Comparison of ENCODE assay signal across 8 cellular contexts in genomic region chr12:44876554-44877275, GRCh38. TPM values are rescaled to one million over a fixed set of nuclear protein-coding genes. Genes with fewer than 3 reads are reported as not detected.
A peak's percentile ranks its signal among the peaks of the same experiment; 100 is the strongest.
DNase-seq lines count a peak whose midpoint lies in the region; ATAC-seq and TF ChIP-seq lines count a peak whose summit lies in the region.

No MANE protein-coding gene starts in this region.

- intact Hi-C loops in aorta (cut with DNase I) = no loop called here

- ATAC-seq in aorta (ENCODE audit: low FRiP score) = peak; percentile 76

- peak; percentile 32 for DNase-seq in COLO668 (lab: John Stamatoyannopoulos, UW; ENCODE audit: unreplicated experiment)
- DNase-seq in H4 (ENCODE audit: low spot score) = peak; percentile 5
- DNase-seq in NCI-H748 treated with DMSO at 0.1 percent for 48 hours (lab: John Stamatoyannopoulos, UW) = peak; percentile 31
- DNase-seq in activated effector memory CD4-positive, alpha-beta T cell treated with anti-CD3 and anti-CD28 coated beads, Interleukin-2, amount 50 U/mL, for 16 hours = peak; percentile 78
- DNase-seq in foreskin melanocyte = peak; percentile 28
- DNase-seq in osteocyte (ENCODE audit: extremely low spot score, unreplicated experiment) = no peak
- DNase-seq in aorta = peak; percentile 40 to 76
- no peak for DNase-seq in NCI-H2196 (lab: John Stamatoyannopoulos, UW; ENCODE audit: unreplicated experiment)

- no peaks in the 10 kb centered on the region for H3K36me3 Mint-ChIP-seq in osteocyte (ENCODE audit: unreplicated experiment)

- no peaks in the 10 kb centered on the region for H3K27me3 ChIP-seq in aorta (ENCODE audit: control insufficient read depth in 1 of 2, insufficient read depth in 2 of 2, low read length in 1 of 2)

- no peaks in the 10 kb centered on the region for H3K4me1 ChIP-seq in aorta (ENCODE audit: control insufficient read depth in 1 of 2, insufficient read depth in 2 of 2, low read length in 2 of 2)

- H3K27ac Mint-ChIP-seq in osteocyte (ENCODE audit: unreplicated experiment) = no peak overlapping the region

- H3K9me3 Mint-ChIP-seq in osteocyte (ENCODE audit: unreplicated experiment) = peaks cover 9% of the 10 kb centered on the region

- H3K4me1 Mint-ChIP-seq in osteocyte (ENCODE audit: unreplicated experiment) = peaks cover 20% of the 10 kb centered on the region

- WGBS in aorta, 2 donors = 0 to 1% methylated on average over 35 to 40 of the region's 40 CpGs

- peaks cover 50% of the 10 kb centered on the region for H3K27me3 Mint-ChIP-seq in osteocyte (ENCODE audit: unreplicated experiment)

- H3K4me3 ChIP-seq in aorta (ENCODE audit: low read length in 2 of 2) = peak overlapping the region; percentile 27 to 65

- no peaks in the 10 kb centered on the region for H3K36me3 ChIP-seq in aorta (ENCODE audit: control insufficient read depth in 1 of 2, insufficient read depth in 2 of 2, low read length in 1 of 2)

- peak overlapping the region; percentile 71 for H3K4me3 Mint-ChIP-seq in osteocyte (ENCODE audit: unreplicated experiment)

- H3K9me3 ChIP-seq in aorta (ENCODE audit: control insufficient read depth, low read length) = no peaks in the 10 kb centered on the region

- H3K27ac ChIP-seq in aorta (ENCODE audit: low read depth in 1 of 2, low read length in 2 of 2) = no peak overlapping the region

- TF ChIP-seq CTCF in osteocyte (IDR thresholded peaks at IDR 0.05) = no peak

RNA-seq across cellular contexts. Expression of gene NELL2, which starts 0.6 kb away (rescaled TPM):
- total RNA-seq in H4 (2014; rRNA removed; shearing (Covaris generic)) = 6.7 and 9.2 TPM in 2 replicates
- total RNA-seq in osteocyte (not detected in 2 replicates), aorta (1 to 10 TPM; 1.1 to 1.2 TPM)
- 1 to 10 TPM in 1 of 2 donors, not detected in 1; 3.8 TPM for polyA plus RNA-seq in aorta

Comparison
In these comparisons a context has a peak if more than half of its experiments do, and no peak if none do; other contexts are left out.
1. DNase-seq: peak in COLO668 (single experiment), H4 (single experiment), NCI-H748 treated with DMSO at 0.1 percent for 48 hours (single experiment), activated effector memory CD4-positive, alpha-beta T cell treated with anti-CD3 and anti-CD28 coated beads, Interleukin-2, amount 50 U/mL, for 16 hours (single experiment), foreskin melanocyte (single experiment) and aorta (2 of 2); none in osteocyte (single experiment) and NCI-H2196 (single experiment).